ENCODE assay signal across 21 cellular contexts in genomic region chr5:55363861-55364260, GRCh38. TPM values are rescaled to one million over a fixed set of nuclear protein-coding genes. Genes with fewer than 3 reads are reported as not detected.
DNase-seq lines count a peak whose midpoint lies in the region; ATAC-seq and TF ChIP-seq lines count a peak whose summit lies in the region.
"Had no signal": no experiment of that assay in that cellular context is flagged by ENCODE, and none has a peak within 500 bp of the region (broad histone marks: within the 10 kb centered on the region; RNA-seq: fewer than 3 reads in every experiment).

No MANE protein-coding gene starts in this region.

- no peak overlapping the region for H3K14ac ChIP-seq in IMR-90 (replicated peaks; ENCODE audit: low read depth, low read length)

- ATAC-seq in IMR-90 (ENCODE audit: low read depth): peak; percentile 69
- no peak for ATAC-seq in stimulated activated memory B cell treated with anti-CD40 and anti-IgM and Interleukin-4, amounts not matched to agents 10 μg/mL and 1 μg/mL and 100 μg/mL, for 72 hours
- ATAC-seq in activated T-cell treated with anti-CD3 and anti-CD28 coated beads, Interleukin-2, amount 50 U/mL, for 4 hours: no peak
- ATAC-seq: heart left ventricle, left ventricle myocardium superior, mucosa of descending colon had no signal

- POLR2A ChIA-PET in IMR-90 (lab: Charles Lee; ENCODE audit: unreplicated experiment): no interaction called here

- in situ Hi-C loops in IMR-90 (cut with MboI; ENCODE audit: low sequenced_read_pairs): no loop called here

- DNase-seq in activated naive CD4-positive, alpha-beta T cell (lab: John Stamatoyannopoulos, UW): no peak
- DNase-seq in IMR-90 (peak; percentile 28), choroid plexus epithelial cell (ENCODE audit: low read depth) (peak; percentile 55), activated gamma-delta T cell treated with Interleukin-2 at 50 U/mL for 16 hours (no peak), cerebellar cortex (ENCODE audit: low spot score) (no peak)
- DNase-seq in activated T-cell treated with anti-CD3 and anti-CD28 coated beads, Interleukin-2, amount 50 U/mL, for 4 hours: no peak
- DNase-seq: activated CD4-positive, CD25-positive, alpha-beta regulatory T cell treated with anti-CD3 and anti-CD28 coated beads, Interleukin-2, amount 50 U/mL, for 72 hours; CD4-positive, alpha-beta T cell; heart left ventricle; left ventricle myocardium superior; MM.1S; mucosa of descending colon; NCI-H1436 treated with DMSO at 0.1 percent for 48 hours; NCI-H526; SK-N-SH; stimulated activated CD8-positive, alpha-beta memory T cell treated with anti-CD3 and anti-CD28 coated beads, Interleukin-4, amount 100 ng/mL, for 48 hours had no signal

- H3K56ac ChIP-seq in IMR-90 (ENCODE audit: extremely low read depth, insufficient read depth, low read length): no peak overlapping the region

- CTCF ChIA-PET in IMR-90 (lab: Yijun Ruan, JAX): no interaction called here

- no peak overlapping the region for H3K4me3 Mint-ChIP-seq in activated naive CD4-positive, alpha-beta T cell treated with anti-CD3 and anti-CD28 coated beads, Interleukin-2, amount 50 U/mL, for 24 hours
- H3K4me3 Mint-ChIP-seq in stimulated activated memory B cell treated with anti-CD40 and anti-IgM and Interleukin-4, amounts not matched to agents 10 μg/mL and 1 μg/mL and 100 μg/mL, for 72 hours: no peak overlapping the region
- H3K4me3 Mint-ChIP-seq in activated T-cell treated with anti-CD3 and anti-CD28 coated beads, Interleukin-2, amount 50 U/mL, for 4 hours: no peak overlapping the region
- H3K4me3 Mint-ChIP-seq: CD4-positive, alpha-beta T cell had no signal

- H4K20me1 ChIP-seq in IMR-90 (ENCODE audit: insufficient read depth, low read length): no peaks in the 10 kb centered on the region

- H3K4ac ChIP-seq in IMR-90 (ENCODE audit: low read depth, low read length): no peak overlapping the region

- 94% methylated on average over 2 of the region's 3 CpGs; no CpG with 5 or more reads in 1 of the 2 experiments for WGBS in IMR-90 (ENCODE audit: extremely low coverage in 2 of 2, insufficient read length in 1 of 2), 2 experiments

- no peak overlapping the region for H2BK20ac ChIP-seq in IMR-90 (ENCODE audit: low read depth, low read length)

- H4K91ac ChIP-seq in IMR-90 (ENCODE audit: insufficient read depth, low read depth, low read length): no peak overlapping the region

- no peak overlapping the region for H3K4me3 ChIP-seq in IMR-90 (ENCODE audit: insufficient read depth, low read depth, low read length)
- no peak overlapping the region for H3K4me3 ChIP-seq in choroid plexus epithelial cell (ENCODE audit: low read depth, low read length)
- H3K4me3 ChIP-seq: heart left ventricle, mucosa of descending colon had no signal

- dilution Hi-C loops in IMR-90 (cut with HindIII; ENCODE audit: low sequenced_read_pairs, unreplicated experiment): no loop called here

- no peak overlapping the region for H2AK9ac ChIP-seq in IMR-90 (replicated peaks; ENCODE audit: low read depth, low read length, poor library complexity)

- H3K9me3 Mint-ChIP-seq in activated naive CD4-positive, alpha-beta T cell treated with anti-CD3 and anti-CD28 coated beads, Interleukin-2, amount 50 U/mL, for 24 hours: no peaks in the 10 kb centered on the region
- H3K9me3 Mint-ChIP-seq in stimulated activated memory B cell treated with anti-CD40 and anti-IgM and Interleukin-4, amounts not matched to agents 10 μg/mL and 1 μg/mL and 100 μg/mL, for 72 hours: no peaks in the 10 kb centered on the region
- H3K9me3 Mint-ChIP-seq in activated T-cell treated with anti-CD3 and anti-CD28 coated beads, Interleukin-2, amount 50 U/mL, for 4 hours: no peaks in the 10 kb centered on the region
- H3K9me3 Mint-ChIP-seq: activated T-helper 2 cell treated with anti-CD3 and anti-CD28 coated beads, Interferon-gamma antibody, Interleukin-2, Interleukin-4, amounts not matched to agents 10 μg/mL and 5 μg/mL and 100 μg/mL, durations not matched to agents 14 hours and 24 hours and 36 hours; CD4-positive, alpha-beta T cell had no signal

- no peak overlapping the region for H2AK5ac ChIP-seq in IMR-90 (ENCODE audit: low read depth, low read length)

- H3K4me2 ChIP-seq in IMR-90 (ENCODE audit: low read depth, low read length): no peak overlapping the region
- H3K4me2 ChIP-seq: SK-N-SH had no signal

- no peak overlapping the region for H3K27ac ChIP-seq in IMR-90 (ENCODE audit: insufficient read depth, low read length)
- H3K27ac ChIP-seq: heart left ventricle, neutrophil, RWPE1 had no signal

- H3K27ac Mint-ChIP-seq in activated naive CD4-positive, alpha-beta T cell treated with anti-CD3 and anti-CD28 coated beads, Interleukin-2, amount 50 U/mL, for 24 hours: peak overlapping the region; percentile 42
- H3K27ac Mint-ChIP-seq in stimulated activated memory B cell treated with anti-CD40 and anti-IgM and Interleukin-4, amounts not matched to agents 10 μg/mL and 1 μg/mL and 100 μg/mL, for 72 hours: peak overlapping the region; percentile 70
- H3K27ac Mint-ChIP-seq: CD4-positive, alpha-beta T cell had no signal

- H3K18ac ChIP-seq in IMR-90 (ENCODE audit: low read depth, low read length): no peak overlapping the region

- H3K4me1 Mint-ChIP-seq in activated naive CD4-positive, alpha-beta T cell treated with anti-CD3 and anti-CD28 coated beads, Interleukin-2, amount 50 U/mL, for 24 hours: peaks cover 11% of the 10 kb centered on the region
- H3K4me1 Mint-ChIP-seq in stimulated activated memory B cell treated with anti-CD40 and anti-IgM and Interleukin-4, amounts not matched to agents 10 μg/mL and 1 μg/mL and 100 μg/mL, for 72 hours: peaks cover 21% of the 10 kb centered on the region
- H3K4me1 Mint-ChIP-seq in activated T-cell treated with anti-CD3 and anti-CD28 coated beads, Interleukin-2, amount 50 U/mL, for 4 hours (ENCODE audit: low read depth): peaks cover 17% of the 10 kb centered on the region

- H3K23ac ChIP-seq in IMR-90 (ENCODE audit: low read depth, low read length): no peak overlapping the region

- no peaks in the 10 kb centered on the region for H3K9me3 ChIP-seq in IMR-90 (ENCODE audit: control insufficient read depth, insufficient read depth, low read length)
- H3K9me3 ChIP-seq: heart left ventricle, mucosa of descending colon, neutrophil, SK-N-SH had no signal

- no peak overlapping the region for H2BK5ac ChIP-seq in IMR-90 (ENCODE audit: low read depth, low read length, poor library complexity, severe bottlenecking)

- H3K9ac ChIP-seq in IMR-90 (ENCODE audit: low read depth, low read length): no peak overlapping the region
- H3K9ac ChIP-seq: SK-N-SH had no signal

- H3K36me3 ChIP-seq in IMR-90 (ENCODE audit: control insufficient read depth, insufficient read depth, low read length): peaks cover 7% of the 10 kb centered on the region

- H2BK120ac ChIP-seq in IMR-90 (ENCODE audit: low read depth, low read length): no peak overlapping the region

- intact Hi-C loops in IMR-90 (cut with micrococcal nuclease): no loop called here

- TF ChIP-seq POLR2A in IMR-90 (IDR thresholded peaks at IDR 0.05; ENCODE audit: low read depth, low read length): no peak

- no peak for TF ChIP-seq CTCF in IMR-90 (conservative IDR thresholded peaks at IDR 0.05; ENCODE audit: low read depth, low read length)
- TF ChIP-seq CTCF in choroid plexus epithelial cell (conservative IDR thresholded peaks at IDR 0.05; ENCODE audit: low read depth, low read length): no peak

- H4K5ac ChIP-seq in IMR-90 (ENCODE audit: low read depth, low read length): no peak overlapping the region

- no peak overlapping the region for H2BK15ac ChIP-seq in IMR-90 (ENCODE audit: low read depth, low read length)

- BruUV-seq in IMR-90 (replicated peaks; lab: Mats Ljungman, UMichigan): no TSS peak

- no peaks in the 10 kb centered on the region for H3K4me1 ChIP-seq in IMR-90 (ENCODE audit: control insufficient read depth, insufficient read depth, low read length)
- H3K4me1 ChIP-seq: heart left ventricle had no signal

- no peaks in the 10 kb centered on the region for H3K9me1 ChIP-seq in IMR-90 (ENCODE audit: insufficient read depth, low read length)

- H2AFZ ChIP-seq in IMR-90 (replicated peaks; ENCODE audit: low read length, poor library complexity): no peak overlapping the region

- no peaks in the 10 kb centered on the region for H3K27me3 Mint-ChIP-seq in activated naive CD4-positive, alpha-beta T cell treated with anti-CD3 and anti-CD28 coated beads, Interleukin-2, amount 50 U/mL, for 24 hours
- H3K27me3 Mint-ChIP-seq in stimulated activated memory B cell treated with anti-CD40 and anti-IgM and Interleukin-4, amounts not matched to agents 10 μg/mL and 1 μg/mL and 100 μg/mL, for 72 hours: no peaks in the 10 kb centered on the region
- no peaks in the 10 kb centered on the region for H3K27me3 Mint-ChIP-seq in activated T-cell treated with anti-CD3 and anti-CD28 coated beads, Interleukin-2, amount 50 U/mL, for 4 hours (ENCODE audit: low read depth)
- H3K27me3 Mint-ChIP-seq: CD4-positive, alpha-beta T cell had no signal

- no peaks in the 10 kb centered on the region for H3K27me3 ChIP-seq in IMR-90 (ENCODE audit: control insufficient read depth, insufficient read depth, low read length)
- H3K27me3 ChIP-seq: heart left ventricle, neutrophil had no signal

- H3K36me3 Mint-ChIP-seq in activated naive CD4-positive, alpha-beta T cell treated with anti-CD3 and anti-CD28 coated beads, Interleukin-2, amount 50 U/mL, for 24 hours: peaks cover 27% of the 10 kb centered on the region
- H3K36me3 Mint-ChIP-seq in stimulated activated memory B cell treated with anti-CD40 and anti-IgM and Interleukin-4, amounts not matched to agents 10 μg/mL and 1 μg/mL and 100 μg/mL, for 72 hours: peaks cover 45% of the 10 kb centered on the region
- peaks cover 35% of the 10 kb centered on the region for H3K36me3 Mint-ChIP-seq in activated T-cell treated with anti-CD3 and anti-CD28 coated beads, Interleukin-2, amount 50 U/mL, for 4 hours (ENCODE audit: insufficient read depth)

- H4K8ac ChIP-seq in IMR-90 (ENCODE audit: low read depth in 2 of 2, low read length in 2 of 2): no peak overlapping the region

- TF ChIP-seq RAD21 in IMR-90 (IDR thresholded peaks at IDR 0.05; ENCODE audit: low read length): no peak

- peaks cover 3 to 7% of the 10 kb centered on the region in 2 experiments; a peak in 2 of 4 replicates for H3K79me1 ChIP-seq in IMR-90 (ENCODE audit: low read depth in 1 of 2, low read length in 2 of 2)

TF ChIP-seq in IMR-90, 13 proteins besides CTCF, POLR2A, EP300 and RAD21 (continues in another document):
- no peak for TF ChIP-seq MAFK (IDR thresholded peaks at IDR 0.05; ENCODE audit: low read depth, low read length)

RNA-seq across cellular contexts. Expression of gene MTREX, which starts 56.1 kb away (rescaled TPM):
- total RNA-seq in IMR-90 (2012; rRNA removed): 33.2 and 83.3 TPM in 2 replicates
- 19.8 and 22.1 TPM in 2 replicates for polyA plus RNA-seq in IMR-90 (2012; rRNA removed)
- polyA plus RNA-seq in IMR-90 (2012; cell fraction: cytosol; rRNA removed): 1.5 and 2.4 TPM in 2 replicates
- 2.3 and 14.8 TPM in 2 replicates for polyA plus RNA-seq in IMR-90 (2012; cell fraction: nucleus; rRNA removed; ENCODE audit: low replicate concordance)
- total RNA-seq in activated T-cell treated with anti-CD3 and anti-CD28 coated beads, Interleukin-2, amount 50 U/mL, for 4 hours: 100 to 1,000 TPM; 115 to 121 (median 117) TPM

RNA-seq across cellular contexts. Expression of gene DHX29, which starts 56.4 kb away (rescaled TPM):
- 25.6 and 35.6 TPM in 2 replicates for total RNA-seq in IMR-90 (2012; rRNA removed)
- 7.0 and 9.5 TPM in 2 replicates for polyA plus RNA-seq in IMR-90 (2012; rRNA removed)
- polyA plus RNA-seq in IMR-90 (2012; cell fraction: cytosol; rRNA removed): 0.95 and 2.1 TPM in 2 replicates
- 0.67 and 5.1 TPM in 2 replicates for polyA plus RNA-seq in IMR-90 (2012; cell fraction: nucleus; rRNA removed; ENCODE audit: low replicate concordance)
- 10 to 100 TPM; 22.3 to 23.1 (median 22.5) TPM for total RNA-seq in activated T-cell treated with anti-CD3 and anti-CD28 coated beads, Interleukin-2, amount 50 U/mL, for 4 hours

Comparison
In these comparisons a context has a peak if more than half of its experiments do, and no peak if none do; other contexts are left out.
1. DNase-seq: peak in IMR-90 (single experiment) and choroid plexus epithelial cell (single experiment); none in activated naive CD4-positive, alpha-beta T cell (0 of 4), activated gamma-delta T cell treated with Interleukin-2 at 50 U/mL for 16 hours (single experiment), cerebellar cortex (single experiment) and activated T-cell treated with anti-CD3 and anti-CD28 coated beads, Interleukin-2, amount 50 U/mL, for 4 hours (single experiment).